In genomic region chr13:50153888-50154287, GRCh38 we compare ENCODE assay signal across 28 cellular contexts.
"Had no signal": no experiment of that assay in that cellular context is flagged by ENCODE, and none has a peak within 500 bp of the region (broad histone marks: within the 10 kb centered on the region; RNA-seq: fewer than 3 reads in every experiment).

No MANE protein-coding gene starts in this region.

- H3K4me3 Mint-ChIP-seq: activated CD4-positive, alpha-beta T cell treated with anti-CD3 and anti-CD28 coated beads for 36 hours; activated CD8-positive, alpha-beta T cell treated with anti-CD3 and anti-CD28 coated beads, Interleukin-2, amount 10 ng/mL, durations not matched to agents 7 days and 5 days; activated naive CD8-positive, alpha-beta T cell; brain; T-helper 2 cell treated with Interferon-gamma antibody and Interleukin-4, amounts not matched to agents 5 μg/mL and 100 μg/mL, for 36 hours had no signal

- DNase-seq: activated CD4-positive, alpha-beta T cell treated with anti-CD3 and anti-CD28 coated beads for 36 hours; activated CD4-positive, CD25-positive, alpha-beta regulatory T cell; activated CD8-positive, alpha-beta memory T cell treated with anti-CD3 and anti-CD28 coated beads, Interleukin-2, amount 10 ng/mL, durations not matched to agents 7 days and 5 days; activated CD8-positive, alpha-beta T cell treated with anti-CD3 and anti-CD28 coated beads, Interleukin-2, amount 10 ng/mL, durations not matched to agents 7 days and 5 days; activated naive CD4-positive, alpha-beta T cell; activated T-cell treated with anti-CD3 and anti-CD28 coated beads, Interleukin-2, amount 50 U/mL, for 48 hours; cerebellar nuclear complex; colonic mucosa; effector memory CD4-positive, alpha-beta T cell; erythroblast; gastrocnemius medialis; left colon; midbrain; naive thymus-derived CD4-positive, alpha-beta T cell; ovary; psoas muscle; stimulated activated CD4-positive, alpha-beta T cell treated with anti-CD3 and anti-CD28 coated beads, Interleukin-1b, Interleukin-23, amount 100 ng/mL, for 48 hours; stimulated activated CD4-positive, alpha-beta T cell treated with anti-CD3 and anti-CD28 coated beads, Interleukin-4, amount 100 ng/mL, for 4 hours; stimulated activated naive CD4-positive, alpha-beta T cell; transverse colon had no signal

- H3K36me3 Mint-ChIP-seq: activated naive CD8-positive, alpha-beta T cell; brain; memory B cell; naive thymus-derived CD4-positive, alpha-beta T cell had no signal

- H3K27me3 ChIP-seq: ascending aorta, cardiac muscle cell, colonic mucosa, gastrocnemius medialis, hepatocyte, ovary, transverse colon had no signal

- H2AFZ ChIP-seq: hepatocyte had no signal

- H3K27ac ChIP-seq: ascending aorta, cardiac muscle cell, colonic mucosa, gastrocnemius medialis, ovary, psoas muscle, transverse colon had no signal

- ATAC-seq: activated CD4-positive, alpha-beta T cell treated with anti-CD3 and anti-CD28 coated beads for 36 hours; activated CD8-positive, alpha-beta T cell treated with anti-CD3 and anti-CD28 coated beads, Interleukin-2, amount 10 ng/mL, durations not matched to agents 7 days and 5 days; gastrocnemius medialis; naive thymus-derived CD4-positive, alpha-beta T cell; psoas muscle had no signal

- H3K4me1 ChIP-seq: ascending aorta, colonic mucosa had no signal

- H3K4me3 ChIP-seq: ascending aorta, cardiac muscle cell, colonic mucosa, hepatocyte, ovary, smooth muscle cell, transverse colon had no signal

- H3K27me3 Mint-ChIP-seq: brain, memory B cell had no signal

- H3K79me2 ChIP-seq: hepatocyte had no signal

- H3K4me2 ChIP-seq: smooth muscle cell had no signal

- H3K36me3 ChIP-seq: ascending aorta, cardiac muscle cell, colonic mucosa, gastrocnemius medialis, ovary, transverse colon had no signal

- H3K9me3 ChIP-seq: ascending aorta, colonic mucosa, gastrocnemius medialis, ovary, psoas muscle, transverse colon had no signal

- H3K9me3 Mint-ChIP-seq: memory B cell; naive thymus-derived CD4-positive, alpha-beta T cell; T-helper 2 cell treated with Interferon-gamma antibody and Interleukin-4, amounts not matched to agents 5 μg/mL and 100 μg/mL, for 36 hours had no signal

- H3K27ac Mint-ChIP-seq: activated CD4-positive, alpha-beta T cell treated with anti-CD3 and anti-CD28 coated beads for 36 hours; activated CD8-positive, alpha-beta T cell treated with anti-CD3 and anti-CD28 coated beads, Interleukin-2, amount 10 ng/mL, durations not matched to agents 7 days and 5 days; activated naive CD8-positive, alpha-beta T cell; brain; naive thymus-derived CD4-positive, alpha-beta T cell; T-helper 2 cell treated with Interferon-gamma antibody and Interleukin-4, amounts not matched to agents 5 μg/mL and 100 μg/mL, for 36 hours had no signal
